In genomic region chr5:90000351-90000750, GRCh38 we compare ENCODE assay signal across 20 cellular contexts.
DNase-seq lines count a peak whose midpoint lies in the region; ATAC-seq lines count a peak whose summit lies in the region.
"Had no signal": no experiment of that assay in that cellular context is flagged by ENCODE, and none has a peak within 500 bp of the region (broad histone marks: within the 10 kb centered on the region; RNA-seq: fewer than 3 reads in every experiment).

No MANE protein-coding gene starts in this region.

- DNase-seq in DMS53 (lab: John Stamatoyannopoulos, UW) (peak; percentile 12), DMS53 treated with DMSO at 0.1 percent for 48 hours (lab: John Stamatoyannopoulos, UW; ENCODE audit: unreplicated experiment) (no peak), NCI-H69 (lab: John Stamatoyannopoulos, UW) (peak; percentile 29), amniotic epithelial cell (ENCODE audit: low read depth) (peak; percentile 16), hepatic stellate cell (ENCODE audit: low spot score) (no peak), HPDE6-E6E7 (ENCODE audit: extremely low spot score) (no peak)
- DNase-seq: activated CD4-positive, alpha-beta T cell treated with anti-CD3 and anti-CD28 coated beads for 4 hours; activated CD8-positive, alpha-beta memory T cell treated with anti-CD3 and anti-CD28 coated beads, Interleukin-2, amount 50 U/mL, for 48 hours; activated effector memory CD4-positive, alpha-beta T cell treated with Interleukin-2 at 50 U/mL for 16 hours; brain microvascular endothelial cell; cortex of kidney; GOT3; NCI-H1436 treated with DMSO at 0.1 percent for 48 hours; NCI-H774; stimulated activated CD4-positive, alpha-beta T cell treated with anti-CD3 and anti-CD28 coated beads, Interleukin-15, amount 100 ng/mL, for 24 hours; T1000; uterus had no signal

- ATAC-seq in GM18861 (IDR thresholded peaks at IDR 0.05; ENCODE audit: unreplicated experiment): peak; percentile 56
- ATAC-seq in GM18868 (IDR thresholded peaks at IDR 0.05; ENCODE audit: unreplicated experiment): no peak
- ATAC-seq: sciatic nerve had no signal

Comparison
In these comparisons a context has a peak if more than half of its experiments do, and no peak if none do; other contexts are left out.
1. DNase-seq: peak in DMS53 (single experiment), NCI-H69 (single experiment) and amniotic epithelial cell (single experiment); none in DMS53 treated with DMSO at 0.1 percent for 48 hours (single experiment), hepatic stellate cell (single experiment) and HPDE6-E6E7 (single experiment).